19 cellular contexts compared by ENCODE assay signal in the genomic region with DNA sequence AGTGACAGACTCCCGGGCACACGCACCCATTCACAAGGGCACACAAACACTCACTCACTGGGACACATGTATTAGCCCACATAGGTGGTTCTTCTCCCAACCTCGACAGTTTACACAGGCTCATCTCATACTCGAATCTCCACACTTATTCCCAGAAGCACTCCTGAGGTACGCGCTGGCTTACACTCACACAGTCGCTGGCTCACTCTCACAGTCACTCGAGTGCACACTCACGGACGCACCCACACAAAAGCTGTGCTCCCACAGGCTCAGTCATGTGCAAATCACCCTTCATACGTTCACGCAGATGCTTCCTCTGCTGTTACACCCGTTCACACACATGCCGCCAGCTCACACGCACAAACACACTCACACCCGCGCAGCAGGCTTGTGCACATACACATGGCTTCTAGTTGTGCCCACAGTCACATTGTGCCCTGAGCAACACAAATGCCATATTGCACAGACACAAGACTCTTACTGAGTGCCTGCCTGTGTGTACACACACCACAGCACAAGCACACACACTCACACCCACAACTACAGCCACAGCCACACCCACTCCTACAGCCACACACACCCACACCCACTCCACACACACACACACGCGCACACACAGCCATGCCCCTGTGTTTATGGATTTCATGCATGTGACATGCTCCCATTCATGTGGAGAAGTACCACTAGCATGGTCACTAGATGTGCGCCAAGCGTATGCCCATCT. TPM values are rescaled to one million over a fixed set of nuclear protein-coding genes. Genes with fewer than 3 reads are reported as not detected.
A peak's percentile ranks its signal among the peaks of the same experiment; 100 is the strongest.
DNase-seq lines count a peak whose midpoint lies in the region; ATAC-seq and TF ChIP-seq lines count a peak whose summit lies in the region.
"Had no signal": no experiment of that assay in that cellular context is flagged by ENCODE, and none has a peak within 500 bp of the region (broad histone marks: within the 10 kb centered on the region; RNA-seq: fewer than 3 reads in every experiment).

No MANE protein-coding gene starts in this region.

- H4K5ac ChIP-seq in IMR-90 (ENCODE audit: low read depth, low read length), result no peak overlapping the region

- peaks cover 43 to 71% (median 55%) of the 10 kb centered on the region in 4 donors for H3K4me1 Mint-ChIP-seq in CD4-positive, alpha-beta memory T cell

- H3K18ac ChIP-seq in IMR-90 (ENCODE audit: low read depth, low read length), result no peak overlapping the region

- BruUV-seq in IMR-90 (replicated peaks; lab: Mats Ljungman, UMichigan), result no TSS peak

- no peak overlapping the region for H3K4me2 ChIP-seq in IMR-90 (ENCODE audit: low read depth, low read length)
- H3K4me2 ChIP-seq in osteoblast (ENCODE audit: insufficient read depth, low read length), result no peak overlapping the region

- no peak overlapping the region for H4K91ac ChIP-seq in IMR-90 (ENCODE audit: insufficient read depth, low read depth, low read length)

- TF ChIP-seq CTCF in IMR-90 (conservative IDR thresholded peaks at IDR 0.05; ENCODE audit: low read depth, low read length), result no peak
- no peak for TF ChIP-seq CTCF in osteoblast (IDR thresholded peaks at IDR 0.05; ENCODE audit: extremely low read depth, low read depth, low read length)

- POLR2A ChIA-PET in CD4-positive, alpha-beta memory T cell (lab: Charles Lee; ENCODE audit: partially characterized antibody), result interaction anchor here (0.8 to 2.5 kb wide), 7 partner anchors 10 to 156 kb away, joined by 3 to 26 read pairs (median 6); partner anchors contain the start of gene ICAM2
- POLR2A ChIA-PET in IMR-90 (lab: Charles Lee; ENCODE audit: unreplicated experiment), result no interaction called here

- DNase-seq in CD4-positive, alpha-beta memory T cell, result no peak
- DNase-seq in IMR-90 (no peak), ecto neural progenitor cell (ENCODE audit: low spot score) (peak; percentile 50), osteoblast (ENCODE audit: insufficient read length, low spot score, missing footprints) (peak; percentile 30), NCI-H1417 (lab: John Stamatoyannopoulos, UW) (no peak)
- DNase-seq: C1 segment of cervical spinal cord; NK-92 treated with Interleukin-12 subunit alpha and Interleukin-12 subunit beta, amount 100 ng/mL, for 24 hours; SHP77 treated with DMSO at 0.1 percent for 48 hours had no signal

- H2AFZ ChIP-seq in IMR-90 (replicated peaks; ENCODE audit: low read length, poor library complexity) (peak overlapping the region; percentile 63), osteoblast (ENCODE audit: low read length) (no peak overlapping the region)

- H3K9me3 Mint-ChIP-seq in CD4-positive, alpha-beta memory T cell, result peaks cover 0 to 3% (median 0%) of the 10 kb centered on the region in 8 donors
- H3K9me3 Mint-ChIP-seq: activated naive CD4-positive, alpha-beta T cell treated with anti-CD3 and anti-CD28 coated beads, Interleukin-2, amount 50 U/mL, for 72 hours; endodermal cell; memory B cell had no signal

- peak overlapping the region; percentile 4 to 93 (median 68) for H3K27ac Mint-ChIP-seq in CD4-positive, alpha-beta memory T cell
- H3K27ac Mint-ChIP-seq: endodermal cell, memory B cell had no signal

- no peak overlapping the region for H3K23ac ChIP-seq in IMR-90 (ENCODE audit: low read depth, low read length)

- H3K56ac ChIP-seq in IMR-90 (ENCODE audit: extremely low read depth, insufficient read depth, low read length), result no peak overlapping the region

- intact Hi-C loops in CD4-positive, alpha-beta memory T cell (cut with micrococcal nuclease), result loop anchor here (1.0 to 5.0 kb wide), 2 partner anchors 42 to 70 kb away; no protein-coding TSS in a partner anchor
- intact Hi-C loops in IMR-90 (cut with micrococcal nuclease), result loop anchor here (1.0 kb wide), 1 partner anchor 70 kb away; no protein-coding TSS in a partner anchor

- H4K20me1 ChIP-seq in IMR-90 (ENCODE audit: insufficient read depth, low read length), result no peaks in the 10 kb centered on the region
- no peaks in the 10 kb centered on the region for H4K20me1 ChIP-seq in osteoblast (ENCODE audit: insufficient read depth, low read length)

- H3K79me1 ChIP-seq in IMR-90 (ENCODE audit: low read depth in 1 of 2, low read length in 2 of 2), result no peaks in the 10 kb centered on the region

- H2AK5ac ChIP-seq in IMR-90 (ENCODE audit: low read depth, low read length), result no peak overlapping the region; the same call in 1 of the 2 replicates

- H3K14ac ChIP-seq in IMR-90 (replicated peaks; ENCODE audit: low read depth, low read length), result no peak overlapping the region

- H3K4ac ChIP-seq in IMR-90 (ENCODE audit: low read depth, low read length), result no peak overlapping the region

- H3K4me3 ChIP-seq in CD4-positive, alpha-beta memory T cell (ENCODE audit: low read length in 2 of 2), result no peak overlapping the region
- H3K4me3 ChIP-seq in IMR-90 (ENCODE audit: insufficient read depth, low read depth, low read length) (no peak overlapping the region), osteoblast (ENCODE audit: insufficient read depth, low read length) (no peak overlapping the region)
- H3K4me3 ChIP-seq: cardiac muscle cell, pancreas, smooth muscle cell had no signal

- no peak overlapping the region for H3K27ac ChIP-seq in CD4-positive, alpha-beta memory T cell (ENCODE audit: low read depth, low read length)
- H3K27ac ChIP-seq in IMR-90 (ENCODE audit: insufficient read depth, low read length), result no peak overlapping the region
- no peak overlapping the region for H3K27ac ChIP-seq in osteoblast (ENCODE audit: low read depth, low read length)
- H3K27ac ChIP-seq: pancreas had no signal

- H3K27me3 ChIP-seq in CD4-positive, alpha-beta memory T cell (ENCODE audit: insufficient read depth, low read length), result no peaks in the 10 kb centered on the region
- peaks cover 43% of the 10 kb centered on the region for H3K27me3 ChIP-seq in IMR-90 (ENCODE audit: control insufficient read depth, insufficient read depth, low read length)
- peaks cover 40% of the 10 kb centered on the region for H3K27me3 ChIP-seq in osteoblast (ENCODE audit: insufficient read depth, low read length)
- H3K27me3 ChIP-seq: pancreas had no signal

- ATAC-seq in IMR-90 (ENCODE audit: low read depth) (no peak), GM21717 (IDR thresholded peaks at IDR 0.05; ENCODE audit: unreplicated experiment) (no peak), HG03175 (IDR thresholded peaks at IDR 0.05; ENCODE audit: unreplicated experiment) (no peak), HG02981 (IDR thresholded peaks at IDR 0.05; ENCODE audit: unreplicated experiment) (no peak)

- H3K79me2 ChIP-seq in osteoblast (ENCODE audit: insufficient read depth, low read length), result no peaks in the 10 kb centered on the region

- in situ Hi-C loops in IMR-90 (cut with MboI; ENCODE audit: low sequenced_read_pairs), result no loop called here

- H2BK5ac ChIP-seq in IMR-90 (ENCODE audit: low read depth, low read length, poor library complexity, severe bottlenecking), result no peak overlapping the region

- peaks cover 5% of the 10 kb centered on the region; the same call in 1 of the 2 replicates for H3K9me1 ChIP-seq in IMR-90 (ENCODE audit: insufficient read depth, low read length)

- peaks cover 53% of the 10 kb centered on the region for H3K4me1 ChIP-seq in CD4-positive, alpha-beta memory T cell (ENCODE audit: insufficient read depth, low read length)
- peaks cover 7% of the 10 kb centered on the region; the same call in 1 of the 2 replicates for H3K4me1 ChIP-seq in IMR-90 (ENCODE audit: control insufficient read depth, insufficient read depth, low read length)
- peaks cover 6% of the 10 kb centered on the region for H3K4me1 ChIP-seq in osteoblast (ENCODE audit: insufficient read depth, low read length)
- H3K4me1 ChIP-seq: HAP-1, pancreas had no signal

- H3K9me3 ChIP-seq in CD4-positive, alpha-beta memory T cell (ENCODE audit: control insufficient read depth in 1 of 2, low read length in 2 of 2), result no peaks in the 10 kb centered on the region
- H3K9me3 ChIP-seq in IMR-90 (ENCODE audit: control insufficient read depth, insufficient read depth, low read length) (no peaks in the 10 kb centered on the region), osteoblast (ENCODE audit: low read depth, low read length) (no peaks in the 10 kb centered on the region)
- H3K9me3 ChIP-seq: HAP-1, pancreas had no signal

- WGBS in IMR-90 (ENCODE audit: extremely low coverage in 2 of 2, insufficient read length in 1 of 2), 2 experiments, result 92% methylated on average over 18 of the region's 21 CpGs; no CpG with 5 or more reads in 1 of the 2 experiments

- no peak overlapping the region for H2BK20ac ChIP-seq in IMR-90 (ENCODE audit: low read depth, low read length)

- H3K27me3 Mint-ChIP-seq in CD4-positive, alpha-beta memory T cell, result peaks cover 0 to 2% of the 10 kb centered on the region in 2 donors

- H2BK120ac ChIP-seq in IMR-90 (ENCODE audit: low read depth, low read length), result no peak overlapping the region

- no peaks in the 10 kb centered on the region for H3K36me3 ChIP-seq in CD4-positive, alpha-beta memory T cell (ENCODE audit: insufficient read depth, low read length)
- H3K36me3 ChIP-seq in IMR-90 (ENCODE audit: control insufficient read depth, insufficient read depth, low read length), result no peaks in the 10 kb centered on the region
- H3K36me3 ChIP-seq in osteoblast (ENCODE audit: insufficient read depth, low read length), result no peaks in the 10 kb centered on the region
- H3K36me3 ChIP-seq: cardiac muscle cell, HAP-1, pancreas had no signal

- CTCF ChIA-PET in CD4-positive, alpha-beta memory T cell (lab: Charles Lee; ENCODE audit: partially characterized antibody), result interaction anchor here (0.8 to 32.9 kb wide), 15 partner anchors 10 to 148 kb away, joined by 3 to 556 read pairs (median 4); partner anchors contain the start of genes CSHL1, GH1 and ICAM2
- CTCF ChIA-PET in IMR-90 (lab: Yijun Ruan, JAX), result interaction anchor here (0.5 to 1.2 kb wide), 3 partner anchors 14 to 292 kb away, joined by 3 read pairs; no protein-coding TSS in a partner anchor

- no peak overlapping the region for H2BK15ac ChIP-seq in IMR-90 (ENCODE audit: low read depth, low read length)

- H3K36me3 Mint-ChIP-seq in CD4-positive, alpha-beta memory T cell, result peaks cover 0 to 2% of the 10 kb centered on the region in 2 donors
- H3K36me3 Mint-ChIP-seq: activated naive CD4-positive, alpha-beta T cell treated with anti-CD3 and anti-CD28 coated beads, Interleukin-2, amount 50 U/mL, for 72 hours; memory B cell had no signal

- H3K4me3 Mint-ChIP-seq in CD4-positive, alpha-beta memory T cell, result peak overlapping the region in 4 of 8 donors; percentile 43 to 79 (median 68)
- H3K4me3 Mint-ChIP-seq: endodermal cell had no signal

- H3K9ac ChIP-seq in IMR-90 (ENCODE audit: low read depth, low read length), result no peak overlapping the region

- no peak for TF ChIP-seq RAD21 in IMR-90 (IDR thresholded peaks at IDR 0.05; ENCODE audit: low read length)

- no peak overlapping the region for H4K8ac ChIP-seq in IMR-90 (ENCODE audit: low read depth in 2 of 2, low read length in 2 of 2)

- dilution Hi-C loops in IMR-90 (cut with HindIII; ENCODE audit: low sequenced_read_pairs, unreplicated experiment), result no loop called here

- H2AK9ac ChIP-seq in IMR-90 (replicated peaks; ENCODE audit: low read depth, low read length, poor library complexity), result no peak overlapping the region

- no peak for TF ChIP-seq POLR2A in IMR-90 (IDR thresholded peaks at IDR 0.05; ENCODE audit: low read depth, low read length)

RNA-seq across cellular contexts. Expression of gene PRR29, which starts 8.4 kb away (rescaled TPM):
- total RNA-seq in CD4-positive, alpha-beta memory T cell, result 1 to 10 TPM in 1 of 2 experiments, under 1 TPM in 1; 0.19 to 1.0 TPM
- polyA plus RNA-seq in CD4-positive, alpha-beta memory T cell, result 1 to 10 TPM; 5.6 to 6.0 TPM
- total RNA-seq in IMR-90 (2012; rRNA removed) (under 0.01 TPM in 1 of 2 replicates, not detected in the other), osteoblast (0.36 and 0.88 TPM in 2 replicates)
- polyA plus RNA-seq in IMR-90 (2012; rRNA removed), result 0.11 and 0.17 TPM in 2 replicates
- 0.37 and 1.6 TPM in 2 replicates for polyA plus RNA-seq in IMR-90 (2012; cell fraction: cytosol; rRNA removed)
- 1.4 and 1.5 TPM in 2 replicates for polyA plus RNA-seq in IMR-90 (2012; cell fraction: nucleus; rRNA removed; ENCODE audit: low replicate concordance)
- total RNA-seq: smooth muscle cell had no signal

RNA-seq across cellular contexts. Expression of gene SCN4A, which starts 17.1 kb away (rescaled TPM):
- under 1 TPM; 0.17 to 0.30 TPM for total RNA-seq in CD4-positive, alpha-beta memory T cell
- polyA plus RNA-seq in CD4-positive, alpha-beta memory T cell, result not detected
- total RNA-seq in IMR-90 (2012; rRNA removed) (not detected in 2 replicates), osteoblast (under 0.01 TPM in 1 of 2 replicates, not detected in the other)
- polyA plus RNA-seq in IMR-90 (2012; rRNA removed), result not detected in 2 replicates
- polyA plus RNA-seq in IMR-90 (2012; cell fraction: cytosol; rRNA removed), result under 0.01 TPM in 1 of 2 replicates, not detected in the other
- 0.01 and 0.07 TPM in 2 replicates for polyA plus RNA-seq in IMR-90 (2012; cell fraction: nucleus; rRNA removed; ENCODE audit: low replicate concordance)
- total RNA-seq: fibroblast of villous mesenchyme had no signal
- polyA plus RNA-seq: cardiac muscle cell, smooth muscle cell had no signal

RNA-seq across cellular contexts. Expression of gene ICAM2, which starts 30.6 kb away (rescaled TPM):
- total RNA-seq in CD4-positive, alpha-beta memory T cell, result 100 to 1,000 TPM; 150 to 158 TPM
- 100 to 1,000 TPM; 411 to 591 TPM for polyA plus RNA-seq in CD4-positive, alpha-beta memory T cell
- 0.28 TPM in 1 of 2 replicates, not detected in the other for total RNA-seq in IMR-90 (2012; rRNA removed)
- polyA plus RNA-seq in IMR-90 (2012; rRNA removed), result 0.12 and 0.17 TPM in 2 replicates
- polyA plus RNA-seq in IMR-90 (2012; cell fraction: cytosol; rRNA removed), result 0.38 and 0.51 TPM in 2 replicates
- polyA plus RNA-seq in IMR-90 (2012; cell fraction: nucleus; rRNA removed; ENCODE audit: low replicate concordance), result 0.08 and 0.14 TPM in 2 replicates
- total RNA-seq in osteoblast, result 6.5 and 8.5 TPM in 2 replicates
- total RNA-seq: cardiac muscle cell, smooth muscle cell had no signal

RNA-seq across cellular contexts. Expression of gene CD79B, which starts 57.7 kb away (rescaled TPM):
- 10 to 100 TPM; 16.4 to 17.2 TPM for total RNA-seq in CD4-positive, alpha-beta memory T cell
- polyA plus RNA-seq in CD4-positive, alpha-beta memory T cell, result 10 to 100 TPM; 54.4 to 57.2 TPM
- total RNA-seq in IMR-90 (2012; rRNA removed) (not detected in 2 replicates), osteoblast (0.36 and 0.59 TPM in 2 replicates)
- polyA plus RNA-seq in IMR-90 (2012; rRNA removed), result not detected in 2 replicates
- polyA plus RNA-seq in IMR-90 (2012; cell fraction: cytosol; rRNA removed), result not detected in 2 replicates
- polyA plus RNA-seq in IMR-90 (2012; cell fraction: nucleus; rRNA removed; ENCODE audit: low replicate concordance), result not detected in 2 replicates
- total RNA-seq: cardiac muscle cell, fibroblast of villous mesenchyme, smooth muscle cell had no signal
- polyA plus RNA-seq: smooth muscle cell had no signal

Comparison
In these comparisons a context has a peak if more than half of its experiments do, and no peak if none do; other contexts are left out.
1. DNase-seq: peak in ecto neural progenitor cell (single experiment) and osteoblast (single experiment); none in CD4-positive, alpha-beta memory T cell (0 of 5), IMR-90 (single experiment) and NCI-H1417 (0 of 3).
2. RNA of gene ICAM2, which starts 30.6 kb away (total RNA-seq): 150 to 158 TPM in CD4-positive, alpha-beta memory T cell; 6.5 to 8.5 TPM in osteoblast and 0.28 TPM in IMR-90; every median in the first group is over 10 times any median in the second.